Comparison of ENCODE assay signal across 1 cellular context in genomic region chr19:19170053-19170945, GRCh38.
A peak's percentile ranks its signal among the peaks of the same experiment; 100 is the strongest.
TF ChIP-seq lines count a peak whose summit lies in the region.

MEF2B (minus strand) TSS chr19:19170263; CDS start chr19:19150735, 19,528 bp downstream.

TF ChIP-seq in HepG2, 621 proteins besides CTCF, POLR2A, EP300 and RAD21 (continued from another document):
- TF ChIP-seq ZNF546 (CRISPR knock-in tag; conservative IDR thresholded peaks at IDR 0.05), result no peak
- TF ChIP-seq E2F5 (CRISPR knock-in tag; conservative IDR thresholded peaks at IDR 0.05), result no peak
- TF ChIP-seq PREB (CRISPR knock-in tag; IDR thresholded peaks at IDR 0.05), result no peak
- TF ChIP-seq FOXM1 (CRISPR knock-in tag; IDR thresholded peaks at IDR 0.05), result no peak
- TF ChIP-seq BHLHE40 (IDR thresholded peaks at IDR 0.05; ENCODE audit: low read length), result 0 out of 2 replicates have a peak, but pooled peaks have one; percentile 26
- TF ChIP-seq ZFP36L1 (CRISPR knock-in tag; IDR thresholded peaks at IDR 0.05), result no peak
- no peak for TF ChIP-seq PAX8 (CRISPR knock-in tag; IDR thresholded peaks at IDR 0.05; ENCODE audit: borderline replicate concordance)
- TF ChIP-seq PATZ1 (CRISPR knock-in tag; IDR thresholded peaks at IDR 0.05), result peak; percentile 45; the same call in 1 of the 2 replicates
- no peak for TF ChIP-seq SP1 (IDR thresholded peaks at IDR 0.05)
- TF ChIP-seq SP1 (CRISPR knock-in tag; IDR thresholded peaks at IDR 0.05), result peak; percentile 85
- no peak for TF ChIP-seq ZNF775 (CRISPR knock-in tag; IDR thresholded peaks at IDR 0.05; ENCODE audit: borderline replicate concordance)
- no peak for TF ChIP-seq NR3C1 (CRISPR knock-in tag; IDR thresholded peaks at IDR 0.05)
- no peak for TF ChIP-seq ZKSCAN8 (CRISPR knock-in tag; IDR thresholded peaks at IDR 0.05; ENCODE audit: borderline replicate concordance)
- TF ChIP-seq ZNF230 (CRISPR knock-in tag; IDR thresholded peaks at IDR 0.05), result peak; percentile 59; the same call in 1 of the 2 replicates
- peak; percentile 53 for TF ChIP-seq SAP130 (CRISPR knock-in tag; IDR thresholded peaks at IDR 0.05; ENCODE audit: low read depth)
- TF ChIP-seq XBP1 (CRISPR knock-in tag; IDR thresholded peaks at IDR 0.05), result no peak
- TF ChIP-seq MXI1 (IDR thresholded peaks at IDR 0.05; ENCODE audit: borderline replicate concordance, low read depth, low read length), result peak; percentile 48; the same call in 1 of the 3 replicates
- TF ChIP-seq NR2C2 (CRISPR knock-in tag; IDR thresholded peaks at IDR 0.05; ENCODE audit: borderline replicate concordance), result no peak
- peak; percentile 56 for TF ChIP-seq POLR2AphosphoS5 (IDR thresholded peaks at IDR 0.05; ENCODE audit: low read depth, low read length)
- TF ChIP-seq YEATS2 (CRISPR knock-in tag; IDR thresholded peaks at IDR 0.05; ENCODE audit: borderline replicate concordance), result no peak
- no peak for TF ChIP-seq ZSCAN29 (CRISPR knock-in tag; conservative IDR thresholded peaks at IDR 0.05)
- no peak for TF ChIP-seq ZNF382 (CRISPR knock-in tag; IDR thresholded peaks at IDR 0.05; ENCODE audit: borderline replicate concordance)
- no peak for TF ChIP-seq SMC3 (IDR thresholded peaks at IDR 0.05; ENCODE audit: low read length)
- peak; percentile 45; the same call in 1 of the 2 replicates for TF ChIP-seq ZNF547 (CRISPR knock-in tag; IDR thresholded peaks at IDR 0.05)
- no peak for TF ChIP-seq ZNF674 (CRISPR knock-in tag; IDR thresholded peaks at IDR 0.05; ENCODE audit: low read depth)
- TF ChIP-seq ZNF329 (CRISPR knock-in tag; IDR thresholded peaks at IDR 0.05; ENCODE audit: low read depth), result no peak
- no peak for TF ChIP-seq RNF219 (CRISPR knock-in tag; IDR thresholded peaks at IDR 0.05)
- TF ChIP-seq ZFY (CRISPR knock-in tag; IDR thresholded peaks at IDR 0.05), result peak; percentile 64
- no peak for TF ChIP-seq MAFG (CRISPR knock-in tag; IDR thresholded peaks at IDR 0.05)
- no peak for TF ChIP-seq MIER2 (CRISPR knock-in tag; IDR thresholded peaks at IDR 0.05)
- TF ChIP-seq, protein P1, sequence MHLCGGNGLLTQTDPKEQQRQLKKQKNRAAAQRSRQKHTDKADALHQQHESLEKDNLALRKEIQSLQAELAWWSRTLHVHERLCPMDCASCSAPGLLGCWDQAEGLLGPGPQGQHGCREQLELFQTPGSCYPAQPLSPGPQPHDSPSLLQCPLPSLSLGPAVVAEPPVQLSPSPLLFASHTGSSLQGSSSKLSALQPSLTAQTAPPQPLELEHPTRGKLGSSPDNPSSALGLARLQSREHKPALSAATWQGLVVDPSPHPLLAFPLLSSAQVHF (CRISPR knock-in tag; IDR thresholded peaks at IDR 0.05), result no peak
- 0 out of 2 replicates have a peak, but pooled peaks have one; percentile 37 for TF ChIP-seq CAMTA2 (CRISPR knock-in tag; IDR thresholded peaks at IDR 0.05; ENCODE audit: borderline replicate concordance)
